Comparison of ENCODE assay signal across 9 cellular contexts in the genomic region with DNA sequence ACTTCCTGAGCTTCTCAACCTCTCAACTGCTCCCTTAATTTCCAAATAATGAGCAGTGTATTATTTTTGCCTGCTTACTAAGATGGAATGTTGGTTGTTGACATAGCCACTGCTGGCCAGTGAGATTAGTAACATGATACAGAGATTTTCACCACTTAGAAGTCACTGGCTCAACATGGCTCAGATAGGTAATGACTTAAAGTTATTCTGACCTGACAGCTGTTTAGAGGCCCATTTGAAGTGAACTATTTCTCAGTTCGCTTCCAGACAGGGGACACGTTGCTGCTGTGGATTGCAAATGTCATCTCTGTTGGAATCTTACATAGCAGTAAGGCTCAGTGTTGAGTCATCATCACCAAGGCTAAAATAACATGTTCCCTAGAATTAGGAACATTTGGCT.
DNase-seq lines count a peak whose midpoint lies in the region; ATAC-seq and TF ChIP-seq lines count a peak whose summit lies in the region.
"Had no signal": no experiment of that assay in that cellular context is flagged by ENCODE, and none has a peak within 500 bp of the region (broad histone marks: within the 10 kb centered on the region; RNA-seq: fewer than 3 reads in every experiment).

No MANE protein-coding gene starts in this region.

- H3K79me2 ChIP-seq in SK-N-SH (ENCODE audit: insufficient read depth), result no peaks in the 10 kb centered on the region

- 0 out of 4 replicates have a peak, but pooled peaks of 1 of the 2 experiments have one; percentile 9 for TF ChIP-seq EP300 in SK-N-SH (IDR thresholded peaks at IDR 0.05; ENCODE audit: borderline replicate concordance in 1 of 2, low read depth in 1 of 2, low read length in 1 of 2)

- CTCF ChIA-PET in SK-N-SH (lab: Yijun Ruan, JAX), result no interaction called here

- H3K27ac ChIP-seq in SK-N-SH (ENCODE audit: low read depth in 2 of 2, low read length in 1 of 2), result peak overlapping the region in 1 of 2 experiments; percentile 54; a peak in 1 of 4 replicates
- no peak overlapping the region for H3K27ac ChIP-seq in thyroid gland

- no peak overlapping the region for H3K9ac ChIP-seq in SK-N-SH

- TF ChIP-seq CTCF in SK-N-SH (IDR thresholded peaks at IDR 0.05), result no peak
- TF ChIP-seq CTCF in astrocyte of the cerebellum (IDR thresholded peaks at IDR 0.05; ENCODE audit: low read depth, low read length, missing control alignments), result no peak
- TF ChIP-seq CTCF in kidney epithelial cell (IDR thresholded peaks at IDR 0.05; ENCODE audit: insufficient read depth, low read length, poor library complexity, severe bottlenecking), result no peak
- no peak for TF ChIP-seq CTCF in thyroid gland (IDR thresholded peaks at IDR 0.05)

- H3K4me1 ChIP-seq in SK-N-SH (ENCODE audit: control insufficient read depth in 1 of 2, insufficient read depth in 2 of 2, low read depth in 1 of 2, low read length in 1 of 2) (peaks cover 0 to 4% of the 10 kb centered on the region in 2 experiments; a peak in 2 of 4 replicates), thyroid gland (peaks cover 0 to 12% of the 10 kb centered on the region in 2 donors)

- 6% methylated on average over 2 of the region's 2 CpGs for WGBS in SK-N-SH (ENCODE audit: low lambda C conversion rate)
- 34 to 36% methylated on average over 2 of the region's 2 CpGs for WGBS in thyroid gland, 2 donors

- H3K4me2 ChIP-seq in SK-N-SH, result 0 out of 2 replicates have a peak overlapping the region, but pooled peaks have one; percentile 7

- no peak for TF ChIP-seq RAD21 in SK-N-SH (IDR thresholded peaks at IDR 0.05; ENCODE audit: low read length)

- intact Hi-C loops in thyroid gland (cut with DNase I), result no loop called here

- H3K9me3 ChIP-seq in SK-N-SH (no peaks in the 10 kb centered on the region), thyroid gland (no peaks in the 10 kb centered on the region)

- no peak overlapping the region for H3K4me3 ChIP-seq in SK-N-SH (ENCODE audit: low read depth in 2 of 2, low read length in 1 of 2)
- no peak overlapping the region for H3K4me3 ChIP-seq in astrocyte of the cerebellum (ENCODE audit: low read depth, low read length)
- H3K4me3 ChIP-seq in kidney epithelial cell (ENCODE audit: low read depth, low read length), result no peak overlapping the region
- no peak overlapping the region for H3K4me3 ChIP-seq in thyroid gland (replicated peaks in 1 of 3)

- H2AFZ ChIP-seq in SK-N-SH (ENCODE audit: low read depth), result no peak overlapping the region

- in situ Hi-C loops in astrocyte of the cerebellum (cut with HindIII; ENCODE audit: low sequenced_read_pairs), result no loop called here

- ATAC-seq in SK-N-SH treated with all-trans-retinoic acid at 6 μM for 48 hours (no peak), GM21360 (IDR thresholded peaks at IDR 0.05; ENCODE audit: unreplicated experiment) (no peak)
- ATAC-seq: T-helper 17 cell had no signal

- DNase-seq in SK-N-SH (no peak), astrocyte of the cerebellum (ENCODE audit: low read depth) (peak; percentile 67), kidney epithelial cell (ENCODE audit: low read depth) (peak; percentile 65), thyroid gland (peak; percentile 1 to 2), NCI-H2227 (lab: John Stamatoyannopoulos, UW; ENCODE audit: unreplicated experiment) (no peak)
- no peak for DNase-seq in stimulated activated CD4-positive, alpha-beta T cell treated with anti-CD3 and anti-CD28 coated beads, Interleukin-12 subunit alpha, Interleukin-12 subunit beta, amount 100 ng/mL, for 4 hours
- DNase-seq: T-helper 17 cell had no signal

- no peaks in the 10 kb centered on the region for H4K20me1 ChIP-seq in SK-N-SH (ENCODE audit: insufficient read depth)

- H3K27me3 ChIP-seq in SK-N-SH (ENCODE audit: insufficient read depth), result no peaks in the 10 kb centered on the region; the same call in 1 of the 2 replicates
- H3K27me3 ChIP-seq in kidney epithelial cell (ENCODE audit: control insufficient read depth, insufficient read depth, low read length), result no peaks in the 10 kb centered on the region
- no peaks in the 10 kb centered on the region for H3K27me3 ChIP-seq in thyroid gland

- no peaks in the 10 kb centered on the region for H3K9me2 ChIP-seq in SK-N-SH

- no peak for TF ChIP-seq POLR2A in thyroid gland (IDR thresholded peaks at IDR 0.05)

- peaks cover 17% of the 10 kb centered on the region for H3F3A ChIP-seq in SK-N-SH (replicated peaks; ENCODE audit: insufficient read depth)

- H3K36me3 ChIP-seq in SK-N-SH (replicated peaks in 1 of 2; ENCODE audit: control insufficient read depth in 1 of 2, insufficient read depth in 2 of 2, low read length in 1 of 2), result no peaks in the 10 kb centered on the region
- H3K36me3 ChIP-seq in kidney epithelial cell (ENCODE audit: control insufficient read depth, insufficient read depth, low read length), result no peaks in the 10 kb centered on the region
- no peaks in the 10 kb centered on the region for H3K36me3 ChIP-seq in thyroid gland

- POLR2A ChIA-PET in SK-N-SH (lab: Yijun Ruan, JAX), result no interaction called here

TF ChIP-seq in SK-N-SH, 30 proteins besides CTCF, POLR2A, EP300 and RAD21:
- TF ChIP-seq ELF1 (IDR thresholded peaks at IDR 0.05), result no peak
- TF ChIP-seq, protein P1, sequence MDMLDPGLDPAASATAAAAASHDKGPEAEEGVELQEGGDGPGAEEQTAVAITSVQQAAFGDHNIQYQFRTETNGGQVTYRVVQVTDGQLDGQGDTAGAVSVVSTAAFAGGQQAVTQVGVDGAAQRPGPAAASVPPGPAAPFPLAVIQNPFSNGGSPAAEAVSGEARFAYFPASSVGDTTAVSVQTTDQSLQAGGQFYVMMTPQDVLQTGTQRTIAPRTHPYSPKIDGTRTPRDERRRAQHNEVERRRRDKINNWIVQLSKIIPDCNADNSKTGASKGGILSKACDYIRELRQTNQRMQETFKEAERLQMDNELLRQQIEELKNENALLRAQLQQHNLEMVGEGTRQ (IDR thresholded peaks at IDR 0.05; ENCODE audit: borderline replicate concordance, low read depth, low read length), result no peak
- TF ChIP-seq FOXM1 (IDR thresholded peaks at IDR 0.05; ENCODE audit: low read depth), result no peak
- no peak for TF ChIP-seq TEAD4 (IDR thresholded peaks at IDR 0.05; ENCODE audit: borderline replicate concordance, insufficient read depth)
- TF ChIP-seq MEF2A (IDR thresholded peaks at IDR 0.05; ENCODE audit: borderline replicate concordance, low read depth), result no peak
- TF ChIP-seq TCF12 (IDR thresholded peaks at IDR 0.05), result 0 out of 2 replicates have a peak, but pooled peaks have one; percentile 11
- no peak for TF ChIP-seq SMC3 (IDR thresholded peaks at IDR 0.05; ENCODE audit: low read depth, low read length)
- 0 out of 2 replicates have a peak, but pooled peaks have one; percentile 3 for TF ChIP-seq JUND (IDR thresholded peaks at IDR 0.05)
- no peak for TF ChIP-seq CHD2 (IDR thresholded peaks at IDR 0.05; ENCODE audit: low read length, partially characterized antibody)

TF ChIP-seq in SK-N-SH treated with all-trans-retinoic acid at 6 μM for 48 hours, 23 proteins besides CTCF, POLR2A, EP300 and RAD21 (continues in another document):
- TF ChIP-seq ZC3H10 (CRISPR knock-in tag; IDR thresholded peaks at IDR 0.05) (no peak), TOX (CRISPR knock-in tag; IDR thresholded peaks at IDR 0.05; ENCODE audit: borderline replicate concordance) (no peak), BACH2 (CRISPR knock-in tag; IDR thresholded peaks at IDR 0.05; ENCODE audit: borderline replicate concordance) (no peak), PPARA (CRISPR knock-in tag; IDR thresholded peaks at IDR 0.05; ENCODE audit: borderline replicate concordance) (no peak), ZNF565 (CRISPR knock-in tag; conservative IDR thresholded peaks at IDR 0.05; ENCODE audit: low read depth) (no peak), TCF4 (CRISPR knock-in tag; IDR thresholded peaks at IDR 0.05; ENCODE audit: borderline replicate concordance) (no peak), ZNF8 (CRISPR knock-in tag; IDR thresholded peaks at IDR 0.05) (no peak), ZNF70 (CRISPR knock-in tag; IDR thresholded peaks at IDR 0.05) (no peak), ISL1 (CRISPR knock-in tag; IDR thresholded peaks at IDR 0.05) (no peak)
- TF ChIP-seq, protein P2, sequence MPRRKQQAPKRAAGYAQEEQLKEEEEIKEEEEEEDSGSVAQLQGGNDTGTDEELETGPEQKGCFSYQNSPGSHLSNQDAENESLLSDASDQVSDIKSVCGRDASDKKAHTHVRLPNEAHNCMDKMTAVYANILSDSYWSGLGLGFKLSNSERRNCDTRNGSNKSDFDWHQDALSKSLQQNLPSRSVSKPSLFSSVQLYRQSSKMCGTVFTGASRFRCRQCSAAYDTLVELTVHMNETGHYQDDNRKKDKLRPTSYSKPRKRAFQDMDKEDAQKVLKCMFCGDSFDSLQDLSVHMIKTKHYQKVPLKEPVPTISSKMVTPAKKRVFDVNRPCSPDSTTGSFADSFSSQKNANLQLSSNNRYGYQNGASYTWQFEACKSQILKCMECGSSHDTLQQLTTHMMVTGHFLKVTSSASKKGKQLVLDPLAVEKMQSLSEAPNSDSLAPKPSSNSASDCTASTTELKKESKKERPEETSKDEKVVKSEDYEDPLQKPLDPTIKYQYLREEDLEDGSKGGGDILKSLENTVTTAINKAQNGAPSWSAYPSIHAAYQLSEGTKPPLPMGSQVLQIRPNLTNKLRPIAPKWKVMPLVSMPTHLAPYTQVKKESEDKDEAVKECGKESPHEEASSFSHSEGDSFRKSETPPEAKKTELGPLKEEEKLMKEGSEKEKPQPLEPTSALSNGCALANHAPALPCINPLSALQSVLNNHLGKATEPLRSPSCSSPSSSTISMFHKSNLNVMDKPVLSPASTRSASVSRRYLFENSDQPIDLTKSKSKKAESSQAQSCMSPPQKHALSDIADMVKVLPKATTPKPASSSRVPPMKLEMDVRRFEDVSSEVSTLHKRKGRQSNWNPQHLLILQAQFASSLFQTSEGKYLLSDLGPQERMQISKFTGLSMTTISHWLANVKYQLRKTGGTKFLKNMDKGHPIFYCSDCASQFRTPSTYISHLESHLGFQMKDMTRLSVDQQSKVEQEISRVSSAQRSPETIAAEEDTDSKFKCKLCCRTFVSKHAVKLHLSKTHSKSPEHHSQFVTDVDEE (CRISPR knock-in tag; IDR thresholded peaks at IDR 0.05), result no peak
- TF ChIP-seq, protein P3, sequence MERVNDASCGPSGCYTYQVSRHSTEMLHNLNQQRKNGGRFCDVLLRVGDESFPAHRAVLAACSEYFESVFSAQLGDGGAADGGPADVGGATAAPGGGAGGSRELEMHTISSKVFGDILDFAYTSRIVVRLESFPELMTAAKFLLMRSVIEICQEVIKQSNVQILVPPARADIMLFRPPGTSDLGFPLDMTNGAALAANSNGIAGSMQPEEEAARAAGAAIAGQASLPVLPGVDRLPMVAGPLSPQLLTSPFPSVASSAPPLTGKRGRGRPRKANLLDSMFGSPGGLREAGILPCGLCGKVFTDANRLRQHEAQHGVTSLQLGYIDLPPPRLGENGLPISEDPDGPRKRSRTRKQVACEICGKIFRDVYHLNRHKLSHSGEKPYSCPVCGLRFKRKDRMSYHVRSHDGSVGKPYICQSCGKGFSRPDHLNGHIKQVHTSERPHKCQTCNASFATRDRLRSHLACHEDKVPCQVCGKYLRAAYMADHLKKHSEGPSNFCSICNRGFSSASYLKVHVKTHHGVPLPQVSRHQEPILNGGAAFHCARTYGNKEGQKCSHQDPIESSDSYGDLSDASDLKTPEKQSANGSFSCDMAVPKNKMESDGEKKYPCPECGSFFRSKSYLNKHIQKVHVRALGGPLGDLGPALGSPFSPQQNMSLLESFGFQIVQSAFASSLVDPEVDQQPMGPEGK (CRISPR knock-in tag; IDR thresholded peaks at IDR 0.05; ENCODE audit: borderline replicate concordance), result no peak

Comparison
In these comparisons a context has a peak if more than half of its experiments do, and no peak if none do; other contexts are left out.
1. DNase-seq: peak in astrocyte of the cerebellum (single experiment), kidney epithelial cell (single experiment) and thyroid gland (2 of 2); none in SK-N-SH (single experiment), stimulated activated CD4-positive, alpha-beta T cell treated with anti-CD3 and anti-CD28 coated beads, Interleukin-12 subunit alpha, Interleukin-12 subunit beta, amount 100 ng/mL, for 4 hours (single experiment) and NCI-H2227 (single experiment).